ENCODE assay signal across 8 cellular contexts in the genomic region with DNA sequence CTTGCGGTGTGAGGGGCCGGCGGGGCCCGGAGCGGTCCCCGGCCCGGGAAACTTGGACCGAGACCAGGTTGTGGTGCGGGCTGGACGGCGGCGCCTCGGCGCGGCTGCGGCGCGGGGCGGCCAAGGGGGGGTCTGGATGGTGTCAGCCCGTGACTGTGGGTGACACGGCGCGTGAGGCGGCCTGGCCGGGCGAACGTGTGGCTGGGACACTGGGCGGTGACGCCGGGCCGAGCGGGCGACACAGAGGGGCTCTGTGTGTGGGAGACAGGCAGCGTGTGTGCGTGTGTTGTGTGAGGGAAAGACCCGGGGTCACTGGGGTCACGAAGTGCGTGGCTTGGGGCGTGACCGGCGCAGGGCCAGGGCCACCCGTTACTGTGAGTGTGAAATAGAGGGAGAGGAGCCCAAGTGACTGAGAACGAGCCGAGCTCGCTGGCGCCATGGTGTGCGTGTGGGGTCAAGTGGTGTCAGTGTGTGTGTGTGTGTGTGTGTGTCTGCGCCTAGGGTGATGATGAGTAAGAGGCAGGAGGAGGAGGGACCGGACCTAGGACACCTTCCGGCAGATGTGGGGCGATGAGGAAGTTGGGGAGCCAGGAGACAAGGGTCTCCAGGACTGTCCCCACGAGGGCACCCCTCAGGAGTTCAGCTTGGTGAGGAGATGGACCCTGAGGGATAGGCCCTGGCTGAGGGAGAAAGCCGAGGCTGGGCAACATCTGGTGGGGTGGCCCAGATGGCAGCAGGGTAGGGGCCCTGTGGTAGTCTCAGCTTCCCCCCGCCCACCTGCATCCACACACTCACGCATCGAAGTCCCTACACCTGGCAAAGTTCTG. TPM values are rescaled to one million over a fixed set of nuclear protein-coding genes. Genes with fewer than 3 reads are reported as not detected.
A peak's percentile ranks its signal among the peaks of the same experiment; 100 is the strongest.
DNase-seq lines count a peak whose midpoint lies in the region; ATAC-seq and TF ChIP-seq lines count a peak whose summit lies in the region.

No MANE protein-coding gene starts in this region.

- H3K9me3 ChIP-seq in fibroblast of lung (ENCODE audit: control insufficient read depth, insufficient read depth, low read depth, low read length) = no peaks in the 10 kb centered on the region

- H3K27ac Mint-ChIP-seq in activated T-cell treated with anti-CD3 and anti-CD28 coated beads, Interleukin-2, amount 50 U/mL, for 72 hours = peak overlapping the region; percentile 92
- H3K27ac Mint-ChIP-seq in natural killer cell treated with Interleukin-12 subunit alpha and Interleukin-12 subunit beta and Interleukin-15 and Interleukin-18, amount 100 ng/mL, for 72 hours = peak overlapping the region; percentile 82 to 89
- peak overlapping the region; percentile 99 for H3K27ac Mint-ChIP-seq in stimulated activated naive CD8-positive, alpha-beta T cell treated with anti-CD3 and anti-CD28 coated beads, Interleukin-15, Interleukin-2, amounts not matched to agents 100 ng/mL and 50 ng/mL, for 24 hours

- H3K4me2 ChIP-seq in fibroblast of lung (ENCODE audit: extremely low read depth, insufficient read depth, low read length) = peak overlapping the region; percentile 86

- no peaks in the 10 kb centered on the region for H3K9me3 Mint-ChIP-seq in activated T-cell treated with anti-CD3 and anti-CD28 coated beads, Interleukin-2, amount 50 U/mL, for 72 hours
- no peaks in the 10 kb centered on the region for H3K9me3 Mint-ChIP-seq in natural killer cell treated with Interleukin-12 subunit alpha and Interleukin-12 subunit beta and Interleukin-15 and Interleukin-18, amount 100 ng/mL, for 72 hours
- H3K9me3 Mint-ChIP-seq in stimulated activated naive CD8-positive, alpha-beta T cell treated with anti-CD3 and anti-CD28 coated beads, Interleukin-15, Interleukin-2, amounts not matched to agents 100 ng/mL and 50 ng/mL, for 24 hours = no peaks in the 10 kb centered on the region

- TF ChIP-seq CTCF in fibroblast of lung (conservative IDR thresholded peaks at IDR 0.05 in 1 of 2, IDR thresholded peaks at IDR 0.05 in 1 of 2; ENCODE audit: low read depth in 1 of 2, low read length in 2 of 2) = no peak

- no peaks in the 10 kb centered on the region for H3K27me3 ChIP-seq in fibroblast of lung (ENCODE audit: control insufficient read depth, insufficient read depth, low read length)

- H3K9ac ChIP-seq in fibroblast of lung (ENCODE audit: insufficient read depth, low read length) = peak overlapping the region; percentile 95

- peak; percentile 6 for ATAC-seq in HG03108 (IDR thresholded peaks at IDR 0.05; ENCODE audit: unreplicated experiment)
- ATAC-seq in activated T-cell treated with anti-CD3 and anti-CD28 coated beads, Interleukin-2, amount 50 U/mL, for 72 hours (replicated peaks in 1 of 2) = peak; percentile 53 to 62
- peak; percentile 58 to 69 for ATAC-seq in natural killer cell treated with Interleukin-12 subunit alpha and Interleukin-12 subunit beta and Interleukin-15 and Interleukin-18, amount 100 ng/mL, for 72 hours

- H4K20me1 ChIP-seq in fibroblast of lung (ENCODE audit: control insufficient read depth, extremely low read depth, insufficient read depth, low read length) = no peaks in the 10 kb centered on the region

- H3K36me3 ChIP-seq in fibroblast of lung (ENCODE audit: control insufficient read depth, insufficient read depth, low read length) = no peaks in the 10 kb centered on the region

- H3K79me2 ChIP-seq in fibroblast of lung (ENCODE audit: control insufficient read depth, insufficient read depth, low read length) = peaks cover 14% of the 10 kb centered on the region

- peak overlapping the region; percentile 93 for H3K27ac ChIP-seq in fibroblast of lung (ENCODE audit: insufficient read depth, low read length)

- DNase-seq in NCI-H2227 (lab: John Stamatoyannopoulos, UW; ENCODE audit: unreplicated experiment) (peak; percentile 62), NCI-H2227 treated with DMSO at 0.1 percent for 48 hours (lab: John Stamatoyannopoulos, UW) (no peak), fibroblast of lung (ENCODE audit: low read depth in 2 of 2) (peak; percentile 70 to 77)
- DNase-seq in activated T-cell treated with anti-CD3 and anti-CD28 coated beads, Interleukin-2, amount 50 U/mL, for 72 hours = peak; percentile 70 to 77
- DNase-seq in natural killer cell treated with Interleukin-12 subunit alpha and Interleukin-12 subunit beta and Interleukin-15 and Interleukin-18, amount 100 ng/mL, for 72 hours (ENCODE audit: low spot score) = peak; percentile 86

- H3K4me3 ChIP-seq in fibroblast of lung (replicated peaks in 1 of 4; ENCODE audit: control extremely low read depth in 1 of 4, insufficient read depth in 1 of 4, low read depth in 3 of 4, low read length in 4 of 4) = peak overlapping the region; percentile 46 to 72 (median 56)

- H3K4me1 ChIP-seq in fibroblast of lung (ENCODE audit: control insufficient read depth, extremely low read depth, insufficient read depth, low read length) = peaks cover 8% of the 10 kb centered on the region

- H3K4me1 Mint-ChIP-seq in activated T-cell treated with anti-CD3 and anti-CD28 coated beads, Interleukin-2, amount 50 U/mL, for 72 hours (ENCODE audit: low read depth) = peaks cover 47% of the 10 kb centered on the region
- peaks cover 27 to 41% of the 10 kb centered on the region in 2 donors for H3K4me1 Mint-ChIP-seq in natural killer cell treated with Interleukin-12 subunit alpha and Interleukin-12 subunit beta and Interleukin-15 and Interleukin-18, amount 100 ng/mL, for 72 hours (ENCODE audit: low read depth in 2 of 2)
- H3K4me1 Mint-ChIP-seq in stimulated activated naive CD8-positive, alpha-beta T cell treated with anti-CD3 and anti-CD28 coated beads, Interleukin-15, Interleukin-2, amounts not matched to agents 100 ng/mL and 50 ng/mL, for 24 hours (ENCODE audit: low read depth) = peaks cover 59% of the 10 kb centered on the region

- H3K4me3 Mint-ChIP-seq in activated T-cell treated with anti-CD3 and anti-CD28 coated beads, Interleukin-2, amount 50 U/mL, for 72 hours = peak overlapping the region; percentile 88 to 94
- peak overlapping the region; percentile 98 for H3K4me3 Mint-ChIP-seq in natural killer cell treated with Interleukin-12 subunit alpha and Interleukin-12 subunit beta and Interleukin-15 and Interleukin-18, amount 100 ng/mL, for 72 hours
- peak overlapping the region; percentile 100 for H3K4me3 Mint-ChIP-seq in stimulated activated naive CD8-positive, alpha-beta T cell treated with anti-CD3 and anti-CD28 coated beads, Interleukin-15, Interleukin-2, amounts not matched to agents 100 ng/mL and 50 ng/mL, for 24 hours

- peaks cover 0 to 2% of the 10 kb centered on the region in 2 donors for H3K36me3 Mint-ChIP-seq in activated T-cell treated with anti-CD3 and anti-CD28 coated beads, Interleukin-2, amount 50 U/mL, for 72 hours (ENCODE audit: insufficient read depth in 2 of 2)
- peaks cover 5% of the 10 kb centered on the region for H3K36me3 Mint-ChIP-seq in natural killer cell treated with Interleukin-12 subunit alpha and Interleukin-12 subunit beta and Interleukin-15 and Interleukin-18, amount 100 ng/mL, for 72 hours
- peaks cover 18% of the 10 kb centered on the region for H3K36me3 Mint-ChIP-seq in stimulated activated naive CD8-positive, alpha-beta T cell treated with anti-CD3 and anti-CD28 coated beads, Interleukin-15, Interleukin-2, amounts not matched to agents 100 ng/mL and 50 ng/mL, for 24 hours (ENCODE audit: low read depth)

- peak overlapping the region; percentile 10 for H2AFZ ChIP-seq in fibroblast of lung (ENCODE audit: low read length)

- no peaks in the 10 kb centered on the region for H3K27me3 Mint-ChIP-seq in activated T-cell treated with anti-CD3 and anti-CD28 coated beads, Interleukin-2, amount 50 U/mL, for 72 hours (ENCODE audit: low read depth)
- no peaks in the 10 kb centered on the region for H3K27me3 Mint-ChIP-seq in natural killer cell treated with Interleukin-12 subunit alpha and Interleukin-12 subunit beta and Interleukin-15 and Interleukin-18, amount 100 ng/mL, for 72 hours
- H3K27me3 Mint-ChIP-seq in stimulated activated naive CD8-positive, alpha-beta T cell treated with anti-CD3 and anti-CD28 coated beads, Interleukin-15, Interleukin-2, amounts not matched to agents 100 ng/mL and 50 ng/mL, for 24 hours = no peaks in the 10 kb centered on the region

TF ChIP-seq in PFSK-1, 5 proteins besides CTCF, POLR2A, EP300 and RAD21:
- TF ChIP-seq FOXP2 (optimal IDR thresholded peaks at IDR 0.05; ENCODE audit: borderline replicate concordance, extremely low read depth, extremely low read length, insufficient read depth) (no peak), POLR2AphosphoS5 (IDR thresholded peaks at IDR 0.05; ENCODE audit: low read depth, low read length) (no peak), SIN3A (IDR thresholded peaks at IDR 0.05; ENCODE audit: borderline replicate concordance, insufficient read depth, low read length) (0 out of 2 replicates have a peak, but pooled peaks have one; percentile 40), TAF1 (IDR thresholded peaks at IDR 0.05; ENCODE audit: borderline replicate concordance, insufficient read depth, low read length) (peak; percentile 20; the same call in 1 of the 2 replicates)

RNA-seq across cellular contexts. Expression of a gene that starts 0.8 kb away (rescaled TPM):
- 10.2 TPM for polyA plus RNA-seq in PFSK-1 (2012; ENCODE audit: insufficient read length, low read depth)
- total RNA-seq in activated T-cell treated with anti-CD3 and anti-CD28 coated beads, Interleukin-2, amount 50 U/mL, for 72 hours = 10 to 100 TPM; 17.3 to 19.6 TPM
- total RNA-seq in fibroblast of lung = 0.33 and 0.77 TPM in 2 replicates
- 0.70 and 1.0 TPM in 2 replicates for polyA plus RNA-seq in fibroblast of lung
- polyA plus RNA-seq in fibroblast of lung (2012) = 0.96 and 1.8 TPM in 2 replicates
- 0.85 and 0.90 TPM in 2 replicates for polyA minus RNA-seq in fibroblast of lung (ENCODE audit: low replicate concordance)
- 10 to 100 TPM; 46.5 to 58.0 TPM for total RNA-seq in natural killer cell treated with Interleukin-12 subunit alpha and Interleukin-12 subunit beta and Interleukin-15 and Interleukin-18, amount 100 ng/mL, for 72 hours

Comparison
In these comparisons a context has a peak if more than half of its experiments do, and no peak if none do; other contexts are left out.
1. ATAC-seq: peak in every context shown above with its lines; median percentile 64 in natural killer cell treated with Interleukin-12 subunit alpha and Interleukin-12 subunit beta and Interleukin-15 and Interleukin-18, amount 100 ng/mL, for 72 hours; 58 in activated T-cell treated with anti-CD3 and anti-CD28 coated beads, Interleukin-2, amount 50 U/mL, for 72 hours; 6 in HG03108.
2. RNA of a gene that starts 0.8 kb away (total RNA-seq): 46.5 to 58.0 TPM in natural killer cell treated with Interleukin-12 subunit alpha and Interleukin-12 subunit beta and Interleukin-15 and Interleukin-18, amount 100 ng/mL, for 72 hours and 17.3 to 19.6 TPM in activated T-cell treated with anti-CD3 and anti-CD28 coated beads, Interleukin-2, amount 50 U/mL, for 72 hours; 0.33 to 0.77 TPM in fibroblast of lung; every median in the first group is over 10 times any median in the second.
3. Peak in every context shown above with its lines, with median percentiles within 50 percentile points of each other: H3K27ac Mint-ChIP-seq and H3K4me3 Mint-ChIP-seq.